Comparison of ENCODE assay signal across 27 cellular contexts in the genomic region with DNA sequence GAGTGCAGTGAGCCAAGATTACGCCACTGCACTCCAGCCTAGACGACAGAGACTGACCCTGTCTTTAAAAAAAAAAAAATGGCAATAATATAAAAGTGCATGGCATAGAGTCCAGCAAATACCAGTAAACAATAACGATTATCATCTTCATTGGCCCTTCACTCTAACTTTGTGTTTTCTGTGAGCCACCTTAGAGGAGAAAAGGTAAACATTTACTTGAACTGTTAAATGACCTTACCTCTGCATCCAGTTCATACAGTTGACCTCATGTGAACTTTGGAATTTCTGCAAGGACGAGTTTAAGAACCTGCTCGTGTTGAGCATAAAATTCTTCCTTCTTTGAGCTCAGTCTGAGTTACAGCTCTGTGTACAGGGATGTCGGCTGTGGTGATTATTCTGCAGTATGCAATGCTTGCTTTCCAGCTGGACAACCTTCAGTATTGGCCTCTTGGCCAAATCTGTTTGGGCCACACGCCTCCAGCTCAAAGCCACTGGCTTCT. TPM values are rescaled to one million over a fixed set of nuclear protein-coding genes. Genes with fewer than 3 reads are reported as not detected.
DNase-seq lines count a peak whose midpoint lies in the region; ATAC-seq, FAIRE-seq and TF ChIP-seq lines count a peak whose summit lies in the region.
"Had no signal": no experiment of that assay in that cellular context is flagged by ENCODE, and none has a peak within 500 bp of the region (broad histone marks: within the 10 kb centered on the region; RNA-seq: fewer than 3 reads in every experiment).

No MANE protein-coding gene starts in this region.

- H2BK12ac ChIP-seq in H9 (ENCODE audit: insufficient read length, low read depth, low read length): no peak overlapping the region

- H2BK20ac ChIP-seq in H9 (ENCODE audit: low read depth, low read length, poor library complexity, severe bottlenecking): no peak overlapping the region

- intact Hi-C loops in sciatic nerve (cut with DNase I): no loop called here
- intact Hi-C loops in colonic mucosa (cut with DNase I): no loop called here

- TF ChIP-seq CTCF in H9 (conservative IDR thresholded peaks at IDR 0.05): no peak
- no peak for TF ChIP-seq CTCF in colonic mucosa (IDR thresholded peaks at IDR 0.05)

- H3K27ac ChIP-seq in H9 (ENCODE audit: insufficient read length, low read depth, low read length) (no peak overlapping the region), colonic mucosa (no peak overlapping the region)
- H3K27ac ChIP-seq: KMS-11, neural progenitor cell had no signal

- H3K18ac ChIP-seq in H9 (ENCODE audit: insufficient read length, low read depth, low read length): no peak overlapping the region

- H2BK15ac ChIP-seq in H9 (ENCODE audit: low read depth, low read length): peak overlapping the region; percentile 83; the same call in 1 of the 2 replicates

- 0 out of 2 replicates have a peak, but pooled peaks cover 6% of the 10 kb centered on the region for H3K4me1 ChIP-seq in H9 (ENCODE audit: insufficient read depth, low read length)
- H3K4me1 ChIP-seq in colonic mucosa: peaks cover 5% of the 10 kb centered on the region

- H3K4me3 Mint-ChIP-seq in H9: no peak overlapping the region
- H3K4me3 Mint-ChIP-seq: activated CD4-positive, alpha-beta memory T cell treated with anti-CD3 and anti-CD28 coated beads, Interleukin-2, amount 10 ng/mL, durations not matched to agents 7 days and 5 days; activated T-cell treated with anti-CD3 and anti-CD28 coated beads, Interleukin-2, amount 50 U/mL, for 24 hours; brain; neural progenitor cell; stimulated activated naive CD8-positive, alpha-beta T cell treated with anti-CD3 and anti-CD28 coated beads, Interleukin-15, amount 100 ng/mL, for 72 hours; WTC11 had no signal

- no peaks in the 10 kb centered on the region for H3K79me2 ChIP-seq in H9 (ENCODE audit: insufficient read depth, low read length)

- no peak overlapping the region for H3K4me2 ChIP-seq in H9 (ENCODE audit: insufficient read depth, insufficient read length, low read length)
- H3K4me2 ChIP-seq: KMS-11 had no signal

- no peak overlapping the region for H2BK5ac ChIP-seq in H9 (ENCODE audit: insufficient read length, low read length)

- no peak overlapping the region for H3T11ph ChIP-seq in H9 (ENCODE audit: low read length)

- FAIRE-seq in GM19239 (lab: Jason Lieb, UNC): no peak

- H3K9me3 Mint-ChIP-seq in H9: no peaks in the 10 kb centered on the region
- H3K9me3 Mint-ChIP-seq: activated CD4-positive, alpha-beta memory T cell treated with anti-CD3 and anti-CD28 coated beads, Interleukin-2, amount 10 ng/mL, durations not matched to agents 7 days and 5 days; activated naive CD4-positive, alpha-beta T cell treated with anti-CD3 and anti-CD28 coated beads, Interleukin-2, amount 50 U/mL, for 72 hours; activated T-cell treated with anti-CD3 and anti-CD28 coated beads, Interleukin-2, amount 50 U/mL, for 24 hours; brain; neural progenitor cell; stimulated activated naive CD8-positive, alpha-beta T cell treated with anti-CD3 and anti-CD28 coated beads, Interleukin-15, amount 100 ng/mL, for 72 hours; WTC11 had no signal

- H2BK120ac ChIP-seq in H9 (ENCODE audit: low read depth, low read length, poor library complexity, severe bottlenecking): no peak overlapping the region

- H3K23ac ChIP-seq in H9 (ENCODE audit: insufficient read length, low read depth, low read length): no peak overlapping the region

- no peak overlapping the region for H3K27ac Mint-ChIP-seq in H9
- H3K27ac Mint-ChIP-seq: activated CD4-positive, alpha-beta memory T cell treated with anti-CD3 and anti-CD28 coated beads, Interleukin-2, amount 10 ng/mL, durations not matched to agents 7 days and 5 days; neural progenitor cell; stimulated activated naive CD8-positive, alpha-beta T cell treated with anti-CD3 and anti-CD28 coated beads, Interleukin-15, amount 100 ng/mL, for 72 hours; WTC11 had no signal

- ATAC-seq in sciatic nerve: peak; percentile 73
- no peak for ATAC-seq in HG03457 (IDR thresholded peaks at IDR 0.05; ENCODE audit: unreplicated experiment)
- ATAC-seq: activated naive CD4-positive, alpha-beta T cell treated with anti-CD3 and anti-CD28 coated beads, Interleukin-2, amount 50 U/mL, for 72 hours; stimulated activated naive CD8-positive, alpha-beta T cell treated with anti-CD3 and anti-CD28 coated beads, Interleukin-15, amount 100 ng/mL, for 72 hours had no signal

- no peak overlapping the region for H3K14ac ChIP-seq in H9 (ENCODE audit: insufficient read depth, low read length)

- H4K8ac ChIP-seq in H9 (replicated peaks; ENCODE audit: insufficient read length, low read depth, low read length): no peak overlapping the region

- H4K20me1 ChIP-seq in H9 (ENCODE audit: control insufficient read depth, insufficient read depth, insufficient read length): no peaks in the 10 kb centered on the region

- no peaks in the 10 kb centered on the region for H3K79me1 ChIP-seq in H9 (ENCODE audit: insufficient read depth, low read depth, low read length, poor library complexity, severe bottlenecking)

- H3K4me3 ChIP-seq in colonic mucosa: no peak overlapping the region
- H3K4me3 ChIP-seq: neural progenitor cell had no signal

- peaks cover 17 to 18% of the 10 kb centered on the region in 2 experiments for H3K4me1 Mint-ChIP-seq in H9

- H3K27me3 Mint-ChIP-seq in H9 (ENCODE audit: low read depth): no peaks in the 10 kb centered on the region
- H3K27me3 Mint-ChIP-seq: activated CD4-positive, alpha-beta memory T cell treated with anti-CD3 and anti-CD28 coated beads, Interleukin-2, amount 10 ng/mL, durations not matched to agents 7 days and 5 days; activated T-cell treated with anti-CD3 and anti-CD28 coated beads, Interleukin-2, amount 50 U/mL, for 24 hours; brain; stimulated activated naive CD8-positive, alpha-beta T cell treated with anti-CD3 and anti-CD28 coated beads, Interleukin-15, amount 100 ng/mL, for 72 hours had no signal

- no peaks in the 10 kb centered on the region for H3K23me2 ChIP-seq in H9 (ENCODE audit: insufficient read length, low read depth, low read length, poor library complexity, severe bottlenecking)

- H3K4ac ChIP-seq in H9 (ENCODE audit: low read depth, low read length): no peak overlapping the region

- no peaks in the 10 kb centered on the region for H3K36me3 ChIP-seq in colonic mucosa
- H3K36me3 ChIP-seq: neural progenitor cell had no signal

- no CpG with 5 or more reads among the region's 7 CpGs for WGBS in H9 (ENCODE audit: extremely low coverage, insufficient read length, low lambda C conversion rate)

- H3K36me3 Mint-ChIP-seq in H9 (ENCODE audit: insufficient read depth in 1 of 3, low read depth in 3 of 3): no peaks in the 10 kb centered on the region; a peak in 1 of 7 replicates
- H3K36me3 Mint-ChIP-seq: neural progenitor cell, WTC11 had no signal

- no peak overlapping the region for H3K9ac ChIP-seq in H9 (ENCODE audit: extremely low read depth, insufficient read length, low read length)
- no peak overlapping the region for H3K9ac ChIP-seq in colonic mucosa (ENCODE audit: low read depth in 2 of 2, low read length in 2 of 2)
- H3K9ac ChIP-seq: KMS-11, neural progenitor cell had no signal

- no peak for DNase-seq in H9
- DNase-seq in cerebellum (ENCODE audit: low spot score): peak; percentile 31
- peak; percentile 54 for DNase-seq in left kidney (ENCODE audit: low read depth, low spot score)
- DNase-seq in sciatic nerve (ENCODE audit: low spot score): no peak
- DNase-seq in OCI-M1 (lab: John Stamatoyannopoulos, UW): no peak
- no peak for DNase-seq in colonic mucosa
- no peak for DNase-seq in GM19239 (ENCODE audit: insufficient read length, low spot score)
- DNase-seq: activated CD4-positive, alpha-beta memory T cell treated with anti-CD3 and anti-CD28 coated beads, Interleukin-2, amount 10 ng/mL, durations not matched to agents 7 days and 5 days; activated T-cell treated with anti-CD3 and anti-CD28 coated beads, Interleukin-2, amount 50 U/mL, for 24 hours; dermis blood vessel endothelial cell; DMS79 treated with DMSO at 0.1 percent for 48 hours; H7; NCI-H1048; NCI-H2081; NCI-H510A treated with DMSO at 0.1 percent for 48 hours; stimulated activated CD4-positive, alpha-beta T cell treated with anti-CD3 and anti-CD28 coated beads, Interleukin-2, amount 100 ng/mL, for 24 hours; stimulated activated naive CD8-positive, alpha-beta T cell treated with anti-CD3 and anti-CD28 coated beads, Interleukin-15, amount 100 ng/mL, for 72 hours; T-helper 2 cell had no signal

- H3K27me3 ChIP-seq in H9 (ENCODE audit: insufficient read depth, low read length): no peaks in the 10 kb centered on the region
- H3K27me3 ChIP-seq in colonic mucosa: no peaks in the 10 kb centered on the region
- H3K27me3 ChIP-seq: neural progenitor cell had no signal

- no peak overlapping the region for H3K56ac ChIP-seq in H9 (ENCODE audit: insufficient read length, low read depth, low read length)

- no peak overlapping the region for H2AFZ ChIP-seq in H9 (ENCODE audit: low read length)
- H2AFZ ChIP-seq: neural progenitor cell had no signal

- no peak overlapping the region for H2AK5ac ChIP-seq in H9 (ENCODE audit: insufficient read length, low read length)

- H4K91ac ChIP-seq in H9 (ENCODE audit: insufficient read length, low read depth, low read length): no peak overlapping the region

- no peaks in the 10 kb centered on the region for H3K9me3 ChIP-seq in H9 (ENCODE audit: control insufficient read depth, low read depth, low read length)
- H3K9me3 ChIP-seq in colonic mucosa: no peaks in the 10 kb centered on the region

- no peak overlapping the region for H4K5ac ChIP-seq in H9 (ENCODE audit: insufficient read length, low read depth, low read length)

RNA-seq across cellular contexts. Expression of a gene that starts 56.6 kb away (rescaled TPM):
- total RNA-seq in H9 (2021): not detected in 2 replicates
- total RNA-seq in cerebellum: 0.18 TPM
- not detected for total RNA-seq in sciatic nerve
- not detected for total RNA-seq in colonic mucosa
- total RNA-seq: activated CD4-positive, alpha-beta memory T cell treated with anti-CD3 and anti-CD28 coated beads, Interleukin-2, amount 10 ng/mL, durations not matched to agents 7 days and 5 days; activated naive CD4-positive, alpha-beta T cell treated with anti-CD3 and anti-CD28 coated beads, Interleukin-2, amount 50 U/mL, for 72 hours; dermis blood vessel endothelial cell; glomerular endothelial cell; H7; mesenteric fat pad; urinary bladder; WTC11 had no signal

Comparison
In these comparisons a context has a peak if more than half of its experiments do, and no peak if none do; other contexts are left out.
1. DNase-seq: peak in cerebellum (single experiment) and left kidney (single experiment); none in H9 (single experiment), sciatic nerve (single experiment), OCI-M1 (single experiment), colonic mucosa (single experiment) and GM19239 (single experiment).